ENCODE assay signal across 7 cellular contexts in genomic region chr2:233349005-233349998, GRCh38. TPM values are rescaled to one million over a fixed set of nuclear protein-coding genes. Genes with fewer than 3 reads are reported as not detected.
DNase-seq lines count a peak whose midpoint lies in the region; ATAC-seq and TF ChIP-seq lines count a peak whose summit lies in the region.

No MANE protein-coding gene starts in this region.

- BruUV-seq in Panc1 (replicated peaks; lab: Mats Ljungman, UMichigan) = no TSS peak

- 20% methylated on average over 15 of the region's 15 CpGs for WGBS in liver

- TF ChIP-seq CTCF in HFF-Myc (IDR thresholded peaks at IDR 0.05; ENCODE audit: low read depth, low read length, missing control alignments) (no peak), Panc1 (IDR thresholded peaks at IDR 0.05) (no peak), liver (IDR thresholded peaks at IDR 0.05; ENCODE audit: low read depth, low read length, missing input control) (peak; percentile 3), vagina (IDR thresholded peaks at IDR 0.05) (no peak)

- peaks cover 53% of the 10 kb centered on the region for H3K4me1 ChIP-seq in Panc1 (ENCODE audit: control insufficient read depth, insufficient read depth, low read length)
- H3K4me1 ChIP-seq in liver (ENCODE audit: control insufficient read depth in 4 of 4, insufficient read depth in 4 of 4, low read length in 3 of 4) = peaks cover 18 to 60% (median 45%) of the 10 kb centered on the region in 4 donors
- peaks cover 10% of the 10 kb centered on the region for H3K4me1 ChIP-seq in vagina

- ATAC-seq in GM18867 (IDR thresholded peaks at IDR 0.05; ENCODE audit: unreplicated experiment) (peak; percentile 49), Panc1 (peak; percentile 54), HG03378 (IDR thresholded peaks at IDR 0.05; ENCODE audit: unreplicated experiment) (no peak)
- no peak for ATAC-seq in activated T-cell treated with anti-CD3 and anti-CD28 coated beads, Interleukin-2, amount 50 U/mL, for 4 hours

- H3K4me1 Mint-ChIP-seq in activated T-cell treated with anti-CD3 and anti-CD28 coated beads, Interleukin-2, amount 50 U/mL, for 4 hours (ENCODE audit: low read depth) = peaks cover 45% of the 10 kb centered on the region

- DNase-seq in HFF-Myc (ENCODE audit: extremely low read depth, low read depth) (peak; percentile 17), Panc1 (ENCODE audit: low read depth, low spot score) (no peak), vagina (ENCODE audit: extremely low spot score in 2 of 2) (no peak)
- no peak for DNase-seq in activated T-cell treated with anti-CD3 and anti-CD28 coated beads, Interleukin-2, amount 50 U/mL, for 4 hours

- H3K36me3 Mint-ChIP-seq in activated T-cell treated with anti-CD3 and anti-CD28 coated beads, Interleukin-2, amount 50 U/mL, for 4 hours (ENCODE audit: insufficient read depth) = no peaks in the 10 kb centered on the region

- H3K9me3 Mint-ChIP-seq in activated T-cell treated with anti-CD3 and anti-CD28 coated beads, Interleukin-2, amount 50 U/mL, for 4 hours = no peaks in the 10 kb centered on the region

- peak; percentile 49 to 63 for TF ChIP-seq RAD21 in liver (IDR thresholded peaks at IDR 0.05)

- no peaks in the 10 kb centered on the region; the same call in 1 of the 2 replicates for H3K9me3 ChIP-seq in Panc1 (ENCODE audit: control insufficient read depth, insufficient read depth, low read depth, low read length)
- no peaks in the 10 kb centered on the region for H3K9me3 ChIP-seq in liver (ENCODE audit: control insufficient read depth in 4 of 4, low read length in 3 of 4)
- H3K9me3 ChIP-seq in vagina = no peaks in the 10 kb centered on the region

- CTCF ChIA-PET in Panc1 (lab: Charles Lee) = no interaction called here

- no peak overlapping the region for H3K9ac ChIP-seq in liver (ENCODE audit: low read depth in 1 of 2, low read length in 2 of 2)

- H3K4me3 Mint-ChIP-seq in activated T-cell treated with anti-CD3 and anti-CD28 coated beads, Interleukin-2, amount 50 U/mL, for 4 hours = no peak overlapping the region

- H3K4me3 ChIP-seq in HFF-Myc (replicated peaks; ENCODE audit: low read depth, low read length) (no peak overlapping the region), Panc1 (ENCODE audit: low read depth in 2 of 2, low read length in 2 of 2) (no peak overlapping the region), liver (ENCODE audit: low read depth in 1 of 3, low read length in 3 of 3) (no peak overlapping the region), vagina (no peak overlapping the region)

- in situ Hi-C loops in Panc1 (cut with HindIII; ENCODE audit: low pct_unique_long_range_greater_than_20kb, low sequenced_read_pairs) = loop anchor here (5.0 kb wide), 1 partner anchor 48 kb away; no protein-coding TSS in a partner anchor

- no peak for TF ChIP-seq POLR2A in vagina (IDR thresholded peaks at IDR 0.05)

- H3K36me3 ChIP-seq in Panc1 (ENCODE audit: control insufficient read depth, insufficient read depth, low read length) (no peaks in the 10 kb centered on the region), liver (ENCODE audit: control insufficient read depth in 4 of 4, insufficient read depth in 3 of 4, low read depth in 1 of 4, low read length in 3 of 4) (no peaks in the 10 kb centered on the region), vagina (no peaks in the 10 kb centered on the region)

- POLR2A ChIA-PET in Panc1 (lab: Charles Lee) = interaction anchor here (0.6 to 0.7 kb wide), 3 partner anchors 31 to 497 kb away, joined by 3 to 13 read pairs (median 3); no protein-coding TSS in a partner anchor

- H3K27me3 Mint-ChIP-seq in activated T-cell treated with anti-CD3 and anti-CD28 coated beads, Interleukin-2, amount 50 U/mL, for 4 hours (ENCODE audit: low read depth) = no peaks in the 10 kb centered on the region

- intact Hi-C loops in Panc1 (cut with micrococcal nuclease; ENCODE audit: unreplicated experiment) (no loop called here), vagina (cut with DNase I) (no loop called here)

- H3K27ac ChIP-seq in Panc1 (ENCODE audit: low read length) (peak overlapping the region; percentile 97), liver (ENCODE audit: low read depth in 1 of 2, low read length in 2 of 2) (peak overlapping the region; percentile 24 to 32), vagina (no peak overlapping the region)

- no peaks in the 10 kb centered on the region for H3K27me3 ChIP-seq in Panc1 (ENCODE audit: control insufficient read depth, insufficient read depth, low read length)
- no peaks in the 10 kb centered on the region for H3K27me3 ChIP-seq in liver (ENCODE audit: control insufficient read depth in 4 of 4, insufficient read depth in 4 of 4, low read length in 3 of 4)
- no peaks in the 10 kb centered on the region for H3K27me3 ChIP-seq in vagina

TF ChIP-seq in liver, 16 proteins besides CTCF, POLR2A, EP300 and RAD21:
- peak; percentile 97 for TF ChIP-seq MAX (IDR thresholded peaks at IDR 0.05)
- peak; percentile 96 for TF ChIP-seq SP1 (IDR thresholded peaks at IDR 0.05)
- peak; percentile 91 for TF ChIP-seq NR2F2 (IDR thresholded peaks at IDR 0.05)
- TF ChIP-seq EGR1 (IDR thresholded peaks at IDR 0.05; ENCODE audit: low read depth in 2 of 2) = peak; percentile 84 to 93
- peak; percentile 36 for TF ChIP-seq FOXA2 (IDR thresholded peaks at IDR 0.05)
- TF ChIP-seq GABPA (IDR thresholded peaks at IDR 0.05 in 1 of 2, conservative IDR thresholded peaks at IDR 0.05 in 1 of 2) = peak in 1 of 2 donors; percentile 59
- TF ChIP-seq JUND (IDR thresholded peaks at IDR 0.05) = peak; percentile 18 to 59
- peak; percentile 62 for TF ChIP-seq ZBTB33 (IDR thresholded peaks at IDR 0.05)
- peak; percentile 93 to 96 for TF ChIP-seq RXRA (IDR thresholded peaks at IDR 0.05)
- TF ChIP-seq YY1 (IDR thresholded peaks at IDR 0.05) = peak; percentile 52
- TF ChIP-seq HNF4A (conservative IDR thresholded peaks at IDR 0.05) = peak; percentile 97
- peak; percentile 34 for TF ChIP-seq FOXA1 (IDR thresholded peaks at IDR 0.05)
- TF ChIP-seq, protein P1, sequence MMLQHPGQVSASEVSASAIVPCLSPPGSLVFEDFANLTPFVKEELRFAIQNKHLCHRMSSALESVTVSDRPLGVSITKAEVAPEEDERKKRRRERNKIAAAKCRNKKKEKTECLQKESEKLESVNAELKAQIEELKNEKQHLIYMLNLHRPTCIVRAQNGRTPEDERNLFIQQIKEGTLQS (IDR thresholded peaks at IDR 0.05) = no peak
- peak; percentile 91 for TF ChIP-seq HNF4G (IDR thresholded peaks at IDR 0.05)
- TF ChIP-seq TAF1 (conservative IDR thresholded peaks at IDR 0.05) = no peak
- TF ChIP-seq REST (IDR thresholded peaks at IDR 0.05) = no peak

RNA-seq across cellular contexts. Expression of gene DGKD, which starts 5.0 kb away (rescaled TPM):
- total RNA-seq in Panc1 (2021; ENCODE audit: unreplicated experiment) (89.0 TPM), liver (10 to 100 TPM in 1 of 2 donors, 1 to 10 TPM in 1; 9.7 to 16.4 TPM), vagina (13.3 TPM)
- polyA plus RNA-seq in Panc1 (2012; ENCODE audit: insufficient read length) = 80.5 TPM
- polyA plus RNA-seq in liver = 1 to 10 TPM; 4.8 to 6.8 TPM
- 10 to 100 TPM; 38.8 to 44.9 (median 39.3) TPM for total RNA-seq in activated T-cell treated with anti-CD3 and anti-CD28 coated beads, Interleukin-2, amount 50 U/mL, for 4 hours

RNA-seq across cellular contexts. Expression of gene SAG, which starts 41.7 kb away (rescaled TPM):
- total RNA-seq in Panc1 (2021; ENCODE audit: unreplicated experiment) = not detected
- not detected for polyA plus RNA-seq in Panc1 (2012; ENCODE audit: insufficient read length)
- not detected for total RNA-seq in liver
- not detected for polyA plus RNA-seq in liver
- not detected for total RNA-seq in vagina
- not detected for total RNA-seq in activated T-cell treated with anti-CD3 and anti-CD28 coated beads, Interleukin-2, amount 50 U/mL, for 4 hours

Comparison
In these comparisons a context has a peak if more than half of its experiments do, and no peak if none do; other contexts are left out.
1. ATAC-seq: peak in GM18867 (single experiment) and Panc1 (single experiment); none in HG03378 (single experiment) and activated T-cell treated with anti-CD3 and anti-CD28 coated beads, Interleukin-2, amount 50 U/mL, for 4 hours (0 of 2).